Comparison of ENCODE assay signal across 1 cellular context in the genomic region with DNA sequence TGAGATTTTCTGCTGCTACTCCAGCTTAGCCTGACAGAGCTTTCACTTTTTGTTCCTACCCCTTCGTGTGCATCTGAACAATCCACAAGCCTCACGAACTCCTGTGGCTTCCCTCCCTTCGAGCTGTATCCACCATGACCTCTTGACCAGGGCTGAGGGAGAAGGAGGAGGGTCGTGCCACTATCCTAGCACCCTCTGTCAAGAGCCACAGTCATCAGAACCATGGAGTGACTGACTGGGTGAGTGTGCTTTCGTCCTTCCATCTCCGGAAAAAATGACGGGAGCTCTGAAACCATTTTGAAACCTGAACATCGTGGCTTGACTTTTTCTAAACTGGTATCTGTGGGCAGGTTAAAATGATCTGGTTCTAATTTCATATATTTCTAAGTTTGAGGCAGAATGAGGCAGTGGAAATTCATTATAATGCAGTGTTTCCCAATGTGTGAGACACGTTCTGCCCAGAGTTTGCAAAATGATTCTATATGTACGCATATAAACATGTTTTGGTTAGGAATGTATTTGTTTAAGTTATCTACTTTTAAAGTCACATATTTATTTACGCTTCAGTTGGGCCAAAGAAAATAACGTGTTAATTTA.
TF ChIP-seq lines count a peak whose summit lies in the region.

No MANE protein-coding gene starts in this region.

TF ChIP-seq in GM23338, 12 proteins besides CTCF, POLR2A, EP300 and RAD21:
- TF ChIP-seq EZH2 (IDR thresholded peaks at IDR 0.05; ENCODE audit: low read depth, unreplicated experiment) (no peak), ZNF331 (CRISPR knock-in tag; IDR thresholded peaks at IDR 0.05; ENCODE audit: low read depth) (no peak), POLR2AphosphoS5 (IDR thresholded peaks at IDR 0.05; ENCODE audit: low read depth) (no peak), EZH2phosphoT487 (IDR thresholded peaks at IDR 0.05; ENCODE audit: unreplicated experiment) (no peak), STAT1 (IDR thresholded peaks at IDR 0.05; ENCODE audit: unreplicated experiment) (no peak), JUNB (IDR thresholded peaks at IDR 0.05; ENCODE audit: unreplicated experiment) (no peak), NANOG (IDR thresholded peaks at IDR 0.05; ENCODE audit: borderline replicate concordance) (no peak), ZNF114 (CRISPR knock-in tag; IDR thresholded peaks at IDR 0.05) (no peak), CREB1 (CRISPR knock-in tag; IDR thresholded peaks at IDR 0.05; ENCODE audit: low read depth) (no peak)
- TF ChIP-seq, protein P1, sequence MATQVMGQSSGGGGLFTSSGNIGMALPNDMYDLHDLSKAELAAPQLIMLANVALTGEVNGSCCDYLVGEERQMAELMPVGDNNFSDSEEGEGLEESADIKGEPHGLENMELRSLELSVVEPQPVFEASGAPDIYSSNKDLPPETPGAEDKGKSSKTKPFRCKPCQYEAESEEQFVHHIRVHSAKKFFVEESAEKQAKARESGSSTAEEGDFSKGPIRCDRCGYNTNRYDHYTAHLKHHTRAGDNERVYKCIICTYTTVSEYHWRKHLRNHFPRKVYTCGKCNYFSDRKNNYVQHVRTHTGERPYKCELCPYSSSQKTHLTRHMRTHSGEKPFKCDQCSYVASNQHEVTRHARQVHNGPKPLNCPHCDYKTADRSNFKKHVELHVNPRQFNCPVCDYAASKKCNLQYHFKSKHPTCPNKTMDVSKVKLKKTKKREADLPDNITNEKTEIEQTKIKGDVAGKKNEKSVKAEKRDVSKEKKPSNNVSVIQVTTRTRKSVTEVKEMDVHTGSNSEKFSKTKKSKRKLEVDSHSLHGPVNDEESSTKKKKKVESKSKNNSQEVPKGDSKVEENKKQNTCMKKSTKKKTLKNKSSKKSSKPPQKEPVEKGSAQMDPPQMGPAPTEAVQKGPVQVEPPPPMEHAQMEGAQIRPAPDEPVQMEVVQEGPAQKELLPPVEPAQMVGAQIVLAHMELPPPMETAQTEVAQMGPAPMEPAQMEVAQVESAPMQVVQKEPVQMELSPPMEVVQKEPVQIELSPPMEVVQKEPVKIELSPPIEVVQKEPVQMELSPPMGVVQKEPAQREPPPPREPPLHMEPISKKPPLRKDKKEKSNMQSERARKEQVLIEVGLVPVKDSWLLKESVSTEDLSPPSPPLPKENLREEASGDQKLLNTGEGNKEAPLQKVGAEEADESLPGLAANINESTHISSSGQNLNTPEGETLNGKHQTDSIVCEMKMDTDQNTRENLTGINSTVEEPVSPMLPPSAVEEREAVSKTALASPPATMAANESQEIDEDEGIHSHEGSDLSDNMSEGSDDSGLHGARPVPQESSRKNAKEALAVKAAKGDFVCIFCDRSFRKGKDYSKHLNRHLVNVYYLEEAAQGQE (IDR thresholded peaks at IDR 0.05; ENCODE audit: unreplicated experiment): no peak
- TF ChIP-seq, protein P2, sequence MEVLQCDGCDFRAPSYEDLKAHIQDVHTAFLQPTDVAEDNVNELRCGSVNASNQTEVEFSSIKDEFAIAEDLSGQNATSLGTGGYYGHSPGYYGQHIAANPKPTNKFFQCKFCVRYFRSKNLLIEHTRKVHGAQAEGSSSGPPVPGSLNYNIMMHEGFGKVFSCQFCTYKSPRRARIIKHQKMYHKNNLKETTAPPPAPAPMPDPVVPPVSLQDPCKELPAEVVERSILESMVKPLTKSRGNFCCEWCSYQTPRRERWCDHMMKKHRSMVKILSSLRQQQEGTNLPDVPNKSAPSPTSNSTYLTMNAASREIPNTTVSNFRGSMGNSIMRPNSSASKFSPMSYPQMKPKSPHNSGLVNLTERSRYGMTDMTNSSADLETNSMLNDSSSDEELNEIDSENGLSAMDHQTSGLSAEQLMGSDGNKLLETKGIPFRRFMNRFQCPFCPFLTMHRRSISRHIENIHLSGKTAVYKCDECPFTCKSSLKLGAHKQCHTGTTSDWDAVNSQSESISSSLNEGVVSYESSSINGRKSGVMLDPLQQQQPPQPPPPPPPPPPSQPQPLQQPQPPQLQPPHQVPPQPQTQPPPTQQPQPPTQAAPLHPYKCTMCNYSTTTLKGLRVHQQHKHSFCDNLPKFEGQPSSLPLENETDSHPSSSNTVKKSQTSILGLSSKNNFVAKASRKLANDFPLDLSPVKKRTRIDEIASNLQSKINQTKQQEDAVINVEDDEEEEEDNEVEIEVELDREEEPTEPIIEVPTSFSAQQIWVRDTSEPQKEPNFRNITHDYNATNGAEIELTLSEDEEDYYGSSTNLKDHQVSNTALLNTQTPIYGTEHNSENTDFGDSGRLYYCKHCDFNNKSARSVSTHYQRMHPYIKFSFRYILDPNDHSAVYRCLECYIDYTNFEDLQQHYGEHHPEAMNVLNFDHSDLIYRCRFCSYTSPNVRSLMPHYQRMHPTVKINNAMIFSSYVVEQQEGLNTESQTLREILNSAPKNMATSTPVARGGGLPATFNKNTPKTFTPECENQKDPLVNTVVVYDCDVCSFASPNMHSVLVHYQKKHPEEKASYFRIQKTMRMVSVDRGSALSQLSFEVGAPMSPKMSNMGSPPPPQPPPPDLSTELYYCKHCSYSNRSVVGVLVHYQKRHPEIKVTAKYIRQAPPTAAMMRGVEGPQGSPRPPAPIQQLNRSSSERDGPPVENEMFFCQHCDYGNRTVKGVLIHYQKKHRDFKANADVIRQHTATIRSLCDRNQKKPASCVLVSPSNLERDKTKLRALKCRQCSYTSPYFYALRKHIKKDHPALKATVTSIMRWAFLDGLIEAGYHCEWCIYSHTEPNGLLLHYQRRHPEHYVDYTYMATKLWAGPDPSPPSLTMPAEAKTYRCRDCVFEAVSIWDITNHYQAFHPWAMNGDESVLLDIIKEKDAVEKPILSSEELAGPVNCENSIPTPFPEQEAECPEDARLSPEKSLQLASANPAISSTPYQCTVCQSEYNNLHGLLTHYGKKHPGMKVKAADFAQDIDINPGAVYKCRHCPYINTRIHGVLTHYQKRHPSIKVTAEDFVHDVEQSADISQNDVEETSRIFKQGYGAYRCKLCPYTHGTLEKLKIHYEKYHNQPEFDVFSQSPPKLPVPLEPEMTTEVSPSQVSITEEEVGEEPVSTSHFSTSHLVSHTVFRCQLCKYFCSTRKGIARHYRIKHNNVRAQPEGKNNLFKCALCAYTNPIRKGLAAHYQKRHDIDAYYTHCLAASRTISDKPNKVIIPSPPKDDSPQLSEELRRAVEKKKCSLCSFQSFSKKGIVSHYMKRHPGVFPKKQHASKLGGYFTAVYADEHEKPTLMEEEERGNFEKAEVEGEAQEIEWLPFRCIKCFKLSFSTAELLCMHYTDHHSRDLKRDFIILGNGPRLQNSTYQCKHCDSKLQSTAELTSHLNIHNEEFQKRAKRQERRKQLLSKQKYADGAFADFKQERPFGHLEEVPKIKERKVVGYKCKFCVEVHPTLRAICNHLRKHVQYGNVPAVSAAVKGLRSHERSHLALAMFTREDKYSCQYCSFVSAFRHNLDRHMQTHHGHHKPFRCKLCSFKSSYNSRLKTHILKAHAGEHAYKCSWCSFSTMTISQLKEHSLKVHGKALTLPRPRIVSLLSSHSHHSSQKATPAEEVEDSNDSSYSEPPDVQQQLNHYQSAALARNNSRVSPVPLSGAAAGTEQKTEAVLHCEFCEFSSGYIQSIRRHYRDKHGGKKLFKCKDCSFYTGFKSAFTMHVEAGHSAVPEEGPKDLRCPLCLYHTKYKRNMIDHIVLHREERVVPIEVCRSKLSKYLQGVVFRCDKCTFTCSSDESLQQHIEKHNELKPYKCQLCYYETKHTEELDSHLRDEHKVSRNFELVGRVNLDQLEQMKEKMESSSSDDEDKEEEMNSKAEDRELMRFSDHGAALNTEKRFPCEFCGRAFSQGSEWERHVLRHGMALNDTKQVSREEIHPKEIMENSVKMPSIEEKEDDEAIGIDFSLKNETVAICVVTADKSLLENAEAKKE (CRISPR knock-in tag; IDR thresholded peaks at IDR 0.05): no peak
